2 cellular contexts compared by ENCODE assay signal in genomic region chr1:198314817-198315216, GRCh38.
TF ChIP-seq lines count a peak whose summit lies in the region.

No MANE protein-coding gene starts in this region.

TF ChIP-seq in GM23338, 12 proteins besides CTCF, POLR2A, EP300 and RAD21 (continued from another document):
- TF ChIP-seq ZNF462 (CRISPR knock-in tag; IDR thresholded peaks at IDR 0.05) (peak; percentile 44; the same call in 1 of the 2 replicates), NANOG (IDR thresholded peaks at IDR 0.05; ENCODE audit: borderline replicate concordance) (0 out of 2 replicates have a peak, but pooled peaks have one; percentile 6)

TF ChIP-seq in WTC11, 78 proteins besides CTCF, POLR2A, EP300 and RAD21:
- TF ChIP-seq HMGXB4 (CRISPR knock-in tag; IDR thresholded peaks at IDR 0.05) (peak; percentile 49; the same call in 1 of the 2 replicates), FOXP4 (CRISPR knock-in tag; IDR thresholded peaks at IDR 0.05) (peak; percentile 41; the same call in 1 of the 2 replicates), FOXK1 (CRISPR knock-in tag; IDR thresholded peaks at IDR 0.05) (peak; percentile 85), MAX (CRISPR knock-in tag; IDR thresholded peaks at IDR 0.05) (peak; percentile 54; the same call in 1 of the 2 replicates), ZNF281 (CRISPR knock-in tag; IDR thresholded peaks at IDR 0.05) (0 out of 2 replicates have a peak, but pooled peaks have one; percentile 62), TEAD1 (CRISPR knock-in tag; IDR thresholded peaks at IDR 0.05) (peak; percentile 47; the same call in 1 of the 2 replicates)
TF ChIP-seq in WTC11: peak in this region for 6; not testable (repeated sequence) for 72.
